Comparison of ENCODE assay signal across 1 cellular context in the genomic region with DNA sequence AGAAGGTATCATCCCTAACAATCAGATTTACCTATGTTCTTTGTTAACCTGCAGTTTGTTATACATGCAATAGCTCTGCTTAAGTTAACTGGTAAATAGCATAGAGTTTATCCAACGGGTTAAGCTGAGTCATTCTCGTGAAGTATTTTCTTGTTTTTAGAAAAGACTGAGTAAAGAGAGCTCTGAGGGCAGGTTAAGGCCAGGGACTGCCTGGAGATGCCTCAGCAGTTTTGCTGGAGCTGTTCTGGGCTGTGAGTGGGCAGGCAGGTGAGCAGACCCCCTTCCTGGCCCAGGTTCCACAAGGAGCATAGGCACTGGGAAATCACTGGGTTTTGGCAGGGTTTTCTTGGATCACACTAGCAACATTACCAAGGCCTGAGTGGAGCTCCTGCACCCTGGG.
TF ChIP-seq lines count a peak whose summit lies in the region.

No MANE protein-coding gene starts in this region.

TF ChIP-seq in SK-N-SH, 30 proteins besides CTCF, POLR2A, EP300 and RAD21 (continued from another document):
- TF ChIP-seq USF2 (IDR thresholded peaks at IDR 0.05; ENCODE audit: borderline replicate concordance, low read depth, low read length) (no peak), ELF1 (IDR thresholded peaks at IDR 0.05) (no peak), FOSL2 (IDR thresholded peaks at IDR 0.05; ENCODE audit: borderline replicate concordance, low read depth) (no peak), ZBTB33 (IDR thresholded peaks at IDR 0.05; ENCODE audit: borderline replicate concordance, low read depth) (no peak), MEF2A (IDR thresholded peaks at IDR 0.05; ENCODE audit: borderline replicate concordance, low read depth) (no peak), MXI1 (IDR thresholded peaks at IDR 0.05; ENCODE audit: low read depth, low read length) (no peak), TAF1 (IDR thresholded peaks at IDR 0.05; ENCODE audit: borderline replicate concordance, low read depth, low read length) (no peak)
